In the genomic region with DNA sequence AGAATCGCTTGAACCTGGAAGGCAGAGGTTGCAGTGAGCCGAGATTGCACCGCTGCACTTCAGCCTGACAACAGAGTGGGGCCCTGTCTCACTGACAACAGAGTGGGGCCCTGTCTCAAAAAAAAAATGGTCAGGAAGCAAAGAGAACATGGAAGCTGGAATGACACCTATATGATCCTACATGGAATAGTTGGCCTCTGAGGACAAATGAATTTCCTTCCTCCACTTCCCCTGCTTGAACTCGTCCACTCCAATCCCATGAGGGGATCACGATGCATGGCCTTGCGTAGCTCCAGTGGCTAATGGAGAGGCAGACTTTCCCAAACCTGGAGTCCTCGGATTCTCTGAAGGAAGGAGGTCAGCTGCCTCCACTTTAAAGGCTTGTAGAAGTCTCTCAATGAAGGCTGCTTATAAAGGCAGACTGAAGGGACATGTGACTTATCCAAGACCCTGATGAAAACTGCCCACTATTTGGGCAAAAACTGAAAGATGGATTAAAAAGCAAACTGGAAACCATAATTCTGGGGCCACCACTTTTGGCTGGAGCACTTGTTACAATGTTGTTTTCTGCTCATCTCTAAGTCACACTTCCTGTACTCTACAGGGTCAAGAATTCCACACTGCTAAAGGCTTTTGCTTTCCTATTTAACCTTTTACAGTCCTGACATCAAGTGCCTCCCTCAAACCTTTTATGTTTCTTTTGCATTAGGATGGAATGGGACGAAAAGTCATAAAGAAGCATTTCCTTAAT, we compare ENCODE assay signal across 22 cellular contexts.
"Had no signal": no experiment of that assay in that cellular context is flagged by ENCODE, and none has a peak within 500 bp of the region (broad histone marks: within the 10 kb centered on the region; RNA-seq: fewer than 3 reads in every experiment).

No MANE protein-coding gene starts in this region.

- H3K27me3 ChIP-seq: MG63 had no signal

- H3K4me3 ChIP-seq: MG63, SJSA1, SK-N-MC had no signal

- DNase-seq: Karpas-422, KG1, MG63, NCI-H1092, NCI-H1105 treated with DMSO at 0.1 percent for 48 hours, NCI-H1417 treated with DMSO at 0.1 percent for 48 hours, NCI-H1694 treated with DMSO at 0.1 percent for 48 hours, NCI-H2029, NCI-H2081 treated with DMSO at 0.1 percent for 48 hours, NCI-H2171, NCI-H226, NCI-H446, NCI-H510A, NCI-H524 treated with DMSO at 0.1 percent for 48 hours, NCI-H69, NCI-H774, Right ventricle myocardium superior, RPMI8226, SIG-M5 had no signal

- FAIRE-seq: RCC 7860 had no signal

- H3K36me3 ChIP-seq: MG63, SJSA1 had no signal

- H3K9me3 ChIP-seq: MG63, SJSA1 had no signal

- H3K27ac ChIP-seq: SJSA1, SK-N-MC had no signal
